ENCODE assay signal across 1 cellular context in the genomic region with DNA sequence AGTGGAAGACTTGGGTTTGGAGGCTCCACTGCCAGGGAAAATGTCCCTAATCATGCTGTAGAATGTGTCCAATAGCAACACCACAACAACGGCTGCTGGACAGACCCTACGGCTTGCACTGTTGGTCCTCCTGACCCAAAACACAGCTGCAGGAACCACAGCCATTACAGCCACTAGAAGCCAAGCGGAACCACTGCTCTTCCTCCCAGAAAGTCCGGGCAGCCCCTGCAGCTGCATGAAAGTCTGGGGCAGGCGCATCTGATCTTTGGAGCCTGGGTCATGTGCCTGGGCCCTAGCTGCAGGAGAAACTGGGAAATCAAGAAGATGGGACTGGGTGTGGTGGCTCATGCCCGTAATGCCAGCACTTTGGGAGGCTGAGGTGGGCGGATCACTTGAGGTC.
TF ChIP-seq lines count a peak whose summit lies in the region.

No MANE protein-coding gene starts in this region.

TF ChIP-seq in GM23338, 12 proteins besides CTCF, POLR2A, EP300 and RAD21 (continued from another document):
- TF ChIP-seq, protein P1, sequence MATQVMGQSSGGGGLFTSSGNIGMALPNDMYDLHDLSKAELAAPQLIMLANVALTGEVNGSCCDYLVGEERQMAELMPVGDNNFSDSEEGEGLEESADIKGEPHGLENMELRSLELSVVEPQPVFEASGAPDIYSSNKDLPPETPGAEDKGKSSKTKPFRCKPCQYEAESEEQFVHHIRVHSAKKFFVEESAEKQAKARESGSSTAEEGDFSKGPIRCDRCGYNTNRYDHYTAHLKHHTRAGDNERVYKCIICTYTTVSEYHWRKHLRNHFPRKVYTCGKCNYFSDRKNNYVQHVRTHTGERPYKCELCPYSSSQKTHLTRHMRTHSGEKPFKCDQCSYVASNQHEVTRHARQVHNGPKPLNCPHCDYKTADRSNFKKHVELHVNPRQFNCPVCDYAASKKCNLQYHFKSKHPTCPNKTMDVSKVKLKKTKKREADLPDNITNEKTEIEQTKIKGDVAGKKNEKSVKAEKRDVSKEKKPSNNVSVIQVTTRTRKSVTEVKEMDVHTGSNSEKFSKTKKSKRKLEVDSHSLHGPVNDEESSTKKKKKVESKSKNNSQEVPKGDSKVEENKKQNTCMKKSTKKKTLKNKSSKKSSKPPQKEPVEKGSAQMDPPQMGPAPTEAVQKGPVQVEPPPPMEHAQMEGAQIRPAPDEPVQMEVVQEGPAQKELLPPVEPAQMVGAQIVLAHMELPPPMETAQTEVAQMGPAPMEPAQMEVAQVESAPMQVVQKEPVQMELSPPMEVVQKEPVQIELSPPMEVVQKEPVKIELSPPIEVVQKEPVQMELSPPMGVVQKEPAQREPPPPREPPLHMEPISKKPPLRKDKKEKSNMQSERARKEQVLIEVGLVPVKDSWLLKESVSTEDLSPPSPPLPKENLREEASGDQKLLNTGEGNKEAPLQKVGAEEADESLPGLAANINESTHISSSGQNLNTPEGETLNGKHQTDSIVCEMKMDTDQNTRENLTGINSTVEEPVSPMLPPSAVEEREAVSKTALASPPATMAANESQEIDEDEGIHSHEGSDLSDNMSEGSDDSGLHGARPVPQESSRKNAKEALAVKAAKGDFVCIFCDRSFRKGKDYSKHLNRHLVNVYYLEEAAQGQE (IDR thresholded peaks at IDR 0.05; ENCODE audit: unreplicated experiment): no peak
- TF ChIP-seq ZNF114 (CRISPR knock-in tag; IDR thresholded peaks at IDR 0.05): no peak
- TF ChIP-seq CREB1 (CRISPR knock-in tag; IDR thresholded peaks at IDR 0.05; ENCODE audit: low read depth): no peak
- TF ChIP-seq JUNB (IDR thresholded peaks at IDR 0.05; ENCODE audit: unreplicated experiment): no peak
- TF ChIP-seq, protein P2, sequence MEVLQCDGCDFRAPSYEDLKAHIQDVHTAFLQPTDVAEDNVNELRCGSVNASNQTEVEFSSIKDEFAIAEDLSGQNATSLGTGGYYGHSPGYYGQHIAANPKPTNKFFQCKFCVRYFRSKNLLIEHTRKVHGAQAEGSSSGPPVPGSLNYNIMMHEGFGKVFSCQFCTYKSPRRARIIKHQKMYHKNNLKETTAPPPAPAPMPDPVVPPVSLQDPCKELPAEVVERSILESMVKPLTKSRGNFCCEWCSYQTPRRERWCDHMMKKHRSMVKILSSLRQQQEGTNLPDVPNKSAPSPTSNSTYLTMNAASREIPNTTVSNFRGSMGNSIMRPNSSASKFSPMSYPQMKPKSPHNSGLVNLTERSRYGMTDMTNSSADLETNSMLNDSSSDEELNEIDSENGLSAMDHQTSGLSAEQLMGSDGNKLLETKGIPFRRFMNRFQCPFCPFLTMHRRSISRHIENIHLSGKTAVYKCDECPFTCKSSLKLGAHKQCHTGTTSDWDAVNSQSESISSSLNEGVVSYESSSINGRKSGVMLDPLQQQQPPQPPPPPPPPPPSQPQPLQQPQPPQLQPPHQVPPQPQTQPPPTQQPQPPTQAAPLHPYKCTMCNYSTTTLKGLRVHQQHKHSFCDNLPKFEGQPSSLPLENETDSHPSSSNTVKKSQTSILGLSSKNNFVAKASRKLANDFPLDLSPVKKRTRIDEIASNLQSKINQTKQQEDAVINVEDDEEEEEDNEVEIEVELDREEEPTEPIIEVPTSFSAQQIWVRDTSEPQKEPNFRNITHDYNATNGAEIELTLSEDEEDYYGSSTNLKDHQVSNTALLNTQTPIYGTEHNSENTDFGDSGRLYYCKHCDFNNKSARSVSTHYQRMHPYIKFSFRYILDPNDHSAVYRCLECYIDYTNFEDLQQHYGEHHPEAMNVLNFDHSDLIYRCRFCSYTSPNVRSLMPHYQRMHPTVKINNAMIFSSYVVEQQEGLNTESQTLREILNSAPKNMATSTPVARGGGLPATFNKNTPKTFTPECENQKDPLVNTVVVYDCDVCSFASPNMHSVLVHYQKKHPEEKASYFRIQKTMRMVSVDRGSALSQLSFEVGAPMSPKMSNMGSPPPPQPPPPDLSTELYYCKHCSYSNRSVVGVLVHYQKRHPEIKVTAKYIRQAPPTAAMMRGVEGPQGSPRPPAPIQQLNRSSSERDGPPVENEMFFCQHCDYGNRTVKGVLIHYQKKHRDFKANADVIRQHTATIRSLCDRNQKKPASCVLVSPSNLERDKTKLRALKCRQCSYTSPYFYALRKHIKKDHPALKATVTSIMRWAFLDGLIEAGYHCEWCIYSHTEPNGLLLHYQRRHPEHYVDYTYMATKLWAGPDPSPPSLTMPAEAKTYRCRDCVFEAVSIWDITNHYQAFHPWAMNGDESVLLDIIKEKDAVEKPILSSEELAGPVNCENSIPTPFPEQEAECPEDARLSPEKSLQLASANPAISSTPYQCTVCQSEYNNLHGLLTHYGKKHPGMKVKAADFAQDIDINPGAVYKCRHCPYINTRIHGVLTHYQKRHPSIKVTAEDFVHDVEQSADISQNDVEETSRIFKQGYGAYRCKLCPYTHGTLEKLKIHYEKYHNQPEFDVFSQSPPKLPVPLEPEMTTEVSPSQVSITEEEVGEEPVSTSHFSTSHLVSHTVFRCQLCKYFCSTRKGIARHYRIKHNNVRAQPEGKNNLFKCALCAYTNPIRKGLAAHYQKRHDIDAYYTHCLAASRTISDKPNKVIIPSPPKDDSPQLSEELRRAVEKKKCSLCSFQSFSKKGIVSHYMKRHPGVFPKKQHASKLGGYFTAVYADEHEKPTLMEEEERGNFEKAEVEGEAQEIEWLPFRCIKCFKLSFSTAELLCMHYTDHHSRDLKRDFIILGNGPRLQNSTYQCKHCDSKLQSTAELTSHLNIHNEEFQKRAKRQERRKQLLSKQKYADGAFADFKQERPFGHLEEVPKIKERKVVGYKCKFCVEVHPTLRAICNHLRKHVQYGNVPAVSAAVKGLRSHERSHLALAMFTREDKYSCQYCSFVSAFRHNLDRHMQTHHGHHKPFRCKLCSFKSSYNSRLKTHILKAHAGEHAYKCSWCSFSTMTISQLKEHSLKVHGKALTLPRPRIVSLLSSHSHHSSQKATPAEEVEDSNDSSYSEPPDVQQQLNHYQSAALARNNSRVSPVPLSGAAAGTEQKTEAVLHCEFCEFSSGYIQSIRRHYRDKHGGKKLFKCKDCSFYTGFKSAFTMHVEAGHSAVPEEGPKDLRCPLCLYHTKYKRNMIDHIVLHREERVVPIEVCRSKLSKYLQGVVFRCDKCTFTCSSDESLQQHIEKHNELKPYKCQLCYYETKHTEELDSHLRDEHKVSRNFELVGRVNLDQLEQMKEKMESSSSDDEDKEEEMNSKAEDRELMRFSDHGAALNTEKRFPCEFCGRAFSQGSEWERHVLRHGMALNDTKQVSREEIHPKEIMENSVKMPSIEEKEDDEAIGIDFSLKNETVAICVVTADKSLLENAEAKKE (CRISPR knock-in tag; IDR thresholded peaks at IDR 0.05): no peak
